In genomic region chr6:32111424-32112066, GRCh38 we compare ENCODE assay signal across 16 cellular contexts. TPM values are rescaled to one million over a fixed set of nuclear protein-coding genes. Genes with fewer than 3 reads are reported as not detected.
A peak's percentile ranks its signal among the peaks of the same experiment; 100 is the strongest.
DNase-seq lines count a peak whose midpoint lies in the region; ATAC-seq and TF ChIP-seq lines count a peak whose summit lies in the region.
"Had no signal": no experiment of that assay in that cellular context is flagged by ENCODE, and none has a peak within 500 bp of the region (broad histone marks: within the 10 kb centered on the region; RNA-seq: fewer than 3 reads in every experiment).

No MANE protein-coding gene starts in this region.

- no peak for DNase-seq in CD8-positive, alpha-beta memory T cell
- DNase-seq in lower lobe of right lung (no peak), spleen (no peak), PC-3 (no peak), NCI-H2196 (lab: John Stamatoyannopoulos, UW; ENCODE audit: unreplicated experiment) (no peak)
- no peak for DNase-seq in activated CD4-positive, alpha-beta memory T cell treated with anti-CD3 and anti-CD28 coated beads for 36 hours
- DNase-seq: activated CD4-positive, alpha-beta memory T cell treated with anti-CD3 and anti-CD28 coated beads, Interleukin-2, amount 10 ng/mL, durations not matched to agents 7 days and 5 days; Caco-2; cortex of kidney; H9; NCI-H187 treated with DMSO at 0.1 percent for 48 hours; NCI-H524; stimulated activated CD4-positive, alpha-beta T cell treated with anti-CD3 and anti-CD28 coated beads, Interleukin-4, amount 100 ng/mL, for 1 hour; stimulated activated CD8-positive, alpha-beta memory T cell treated with anti-CD3 and anti-CD28 coated beads, Interleukin-4, amount 100 ng/mL, for 48 hours had no signal

- TF ChIP-seq CTCF in brain (conservative IDR thresholded peaks at IDR 0.05) = no peak
- no peak for TF ChIP-seq CTCF in lower lobe of right lung (IDR thresholded peaks at IDR 0.05)
- TF ChIP-seq CTCF in spleen (IDR thresholded peaks at IDR 0.05 in 8 of 11, conservative IDR thresholded peaks at IDR 0.05 in 3 of 11) = no peak
- TF ChIP-seq CTCF in PC-3 (conservative IDR thresholded peaks at IDR 0.05; ENCODE audit: low read depth, low read length) = no peak

- ATAC-seq in lower lobe of right lung (no peak), PC-3 (no peak), HG03039 (IDR thresholded peaks at IDR 0.05; ENCODE audit: unreplicated experiment) (no peak)

- H3K9ac ChIP-seq in PC-3 (ENCODE audit: low read length) = no peak overlapping the region

- H4K20me1 ChIP-seq in PC-3 (ENCODE audit: low read length) = no peaks in the 10 kb centered on the region

- TF ChIP-seq POLR2A in spleen (IDR thresholded peaks at IDR 0.05) = no peak

- CTCF ChIA-PET in CD8-positive, alpha-beta memory T cell (lab: Charles Lee) = no interaction called here
- CTCF ChIA-PET in PC-3 (lab: Charles Lee) = no interaction called here
- CTCF ChIA-PET in activated CD4-positive, alpha-beta memory T cell treated with anti-CD3 and anti-CD28 coated beads for 36 hours (lab: Charles Lee) = interaction anchor here (1.9 kb wide), 1 partner anchor 7 kb away, joined by 7 read pairs; no protein-coding TSS in a partner anchor

- no peak overlapping the region for H3K4me3 Mint-ChIP-seq in CD8-positive, alpha-beta memory T cell
- H3K4me3 Mint-ChIP-seq in brain = no peak overlapping the region
- no peak overlapping the region for H3K4me3 Mint-ChIP-seq in activated CD4-positive, alpha-beta memory T cell treated with anti-CD3 and anti-CD28 coated beads for 36 hours
- H3K4me3 Mint-ChIP-seq: activated CD4-positive, alpha-beta memory T cell treated with anti-CD3 and anti-CD28 coated beads, Interleukin-2, amount 10 ng/mL, durations not matched to agents 7 days and 5 days; H9 had no signal

- peaks cover 9% of the 10 kb centered on the region for H3K36me3 ChIP-seq in CD8-positive, alpha-beta memory T cell (ENCODE audit: insufficient read depth, low read length)
- H3K36me3 ChIP-seq in lower lobe of right lung (peaks cover 13% of the 10 kb centered on the region), spleen (peaks cover 0 to 58% (median 18%) of the 10 kb centered on the region in 6 donors), PC-3 (ENCODE audit: low read depth, low read length) (peaks cover 3% of the 10 kb centered on the region; the same call in 1 of the 2 replicates)

- peak overlapping the region in 6 of 8 donors; percentile 43 to 70 (median 62) for H3K27ac Mint-ChIP-seq in CD8-positive, alpha-beta memory T cell
- peak overlapping the region in 3 of 5 experiments; percentile 40 to 80 (median 70) for H3K27ac Mint-ChIP-seq in brain
- H3K27ac Mint-ChIP-seq in activated CD4-positive, alpha-beta memory T cell treated with anti-CD3 and anti-CD28 coated beads for 36 hours = no peak overlapping the region
- H3K27ac Mint-ChIP-seq: activated CD4-positive, alpha-beta memory T cell treated with anti-CD3 and anti-CD28 coated beads, Interleukin-2, amount 10 ng/mL, durations not matched to agents 7 days and 5 days had no signal

- H3K9me2 ChIP-seq in PC-3 (replicated peaks; ENCODE audit: low read length) = no peaks in the 10 kb centered on the region

- no peaks in the 10 kb centered on the region for H3K79me2 ChIP-seq in PC-3 (ENCODE audit: low read length)

- H3K4me3 ChIP-seq in CD8-positive, alpha-beta memory T cell (ENCODE audit: low read length) = no peak overlapping the region
- no peak overlapping the region for H3K4me3 ChIP-seq in lower lobe of right lung
- no peak overlapping the region for H3K4me3 ChIP-seq in spleen
- H3K4me3 ChIP-seq in PC-3 (ENCODE audit: low read length) = no peak overlapping the region

- H3K9me3 ChIP-seq in CD8-positive, alpha-beta memory T cell (ENCODE audit: low read length) = no peaks in the 10 kb centered on the region
- H3K9me3 ChIP-seq in lower lobe of right lung (no peaks in the 10 kb centered on the region), spleen (no peaks in the 10 kb centered on the region), PC-3 (ENCODE audit: low read length) (no peaks in the 10 kb centered on the region)
- H3K9me3 ChIP-seq: Caco-2 had no signal

- H3K4me1 Mint-ChIP-seq in CD8-positive, alpha-beta memory T cell = peaks cover 17 to 27% (median 18%) of the 10 kb centered on the region in 3 donors
- H3K4me1 Mint-ChIP-seq in brain = peaks cover 26% of the 10 kb centered on the region
- H3K4me1 Mint-ChIP-seq in activated CD4-positive, alpha-beta memory T cell treated with anti-CD3 and anti-CD28 coated beads for 36 hours (ENCODE audit: low read depth) = peaks cover 20% of the 10 kb centered on the region
- H3K4me1 Mint-ChIP-seq: activated CD4-positive, alpha-beta memory T cell treated with anti-CD3 and anti-CD28 coated beads, Interleukin-2, amount 10 ng/mL, durations not matched to agents 7 days and 5 days had no signal

- H3K4me1 ChIP-seq in CD8-positive, alpha-beta memory T cell (ENCODE audit: insufficient read depth, low read length) = peaks cover 14% of the 10 kb centered on the region
- H3K4me1 ChIP-seq in lower lobe of right lung (peaks cover 72% of the 10 kb centered on the region), spleen (peaks cover 9 to 91% (median 51%) of the 10 kb centered on the region in 6 donors), PC-3 (ENCODE audit: insufficient read depth, low read length) (peaks cover 53% of the 10 kb centered on the region)

- H3K36me3 Mint-ChIP-seq in CD8-positive, alpha-beta memory T cell = peaks cover 0 to 29% (median 4%) of the 10 kb centered on the region in 3 donors
- peaks cover 27% of the 10 kb centered on the region for H3K36me3 Mint-ChIP-seq in brain
- peaks cover 16% of the 10 kb centered on the region for H3K36me3 Mint-ChIP-seq in activated CD4-positive, alpha-beta memory T cell treated with anti-CD3 and anti-CD28 coated beads for 36 hours

- no peaks in the 10 kb centered on the region for H3K9me3 Mint-ChIP-seq in CD8-positive, alpha-beta memory T cell
- no peaks in the 10 kb centered on the region for H3K9me3 Mint-ChIP-seq in brain
- no peaks in the 10 kb centered on the region for H3K9me3 Mint-ChIP-seq in activated CD4-positive, alpha-beta memory T cell treated with anti-CD3 and anti-CD28 coated beads for 36 hours
- H3K9me3 Mint-ChIP-seq: activated CD4-positive, alpha-beta memory T cell treated with anti-CD3 and anti-CD28 coated beads, Interleukin-2, amount 10 ng/mL, durations not matched to agents 7 days and 5 days; H9 had no signal

- BruUV-seq in PC-3 (replicated peaks; lab: Mats Ljungman, UMichigan) = no TSS peak

- no peak overlapping the region for H3K27ac ChIP-seq in CD8-positive, alpha-beta memory T cell (ENCODE audit: low read depth, low read length)
- peak overlapping the region; percentile 85 for H3K27ac ChIP-seq in lower lobe of right lung
- peak overlapping the region in 5 of 8 donors; percentile 12 to 83 (median 64) for H3K27ac ChIP-seq in spleen
- no peak overlapping the region for H3K27ac ChIP-seq in PC-3 (ENCODE audit: low read length)

- peaks cover 5 to 19% of the 10 kb centered on the region in 2 donors for H3K27me3 Mint-ChIP-seq in CD8-positive, alpha-beta memory T cell
- H3K27me3 Mint-ChIP-seq in brain = peaks cover 10% of the 10 kb centered on the region
- H3K27me3 Mint-ChIP-seq in activated CD4-positive, alpha-beta memory T cell treated with anti-CD3 and anti-CD28 coated beads for 36 hours = peaks cover 13% of the 10 kb centered on the region

- no peaks in the 10 kb centered on the region for H3K27me3 ChIP-seq in CD8-positive, alpha-beta memory T cell (ENCODE audit: insufficient read depth, low read length, poor library complexity, severe bottlenecking)
- no peaks in the 10 kb centered on the region for H3K27me3 ChIP-seq in lower lobe of right lung (ENCODE audit: low read depth)
- H3K27me3 ChIP-seq in spleen (replicated peaks in 1 of 7) = peaks cover 0 to 19% (median 0%) of the 10 kb centered on the region in 7 donors
- no peaks in the 10 kb centered on the region for H3K27me3 ChIP-seq in PC-3 (ENCODE audit: low read length)

- no peaks in the 10 kb centered on the region for H3F3A ChIP-seq in PC-3 (ENCODE audit: low read length, unreplicated experiment)

- H3K4me2 ChIP-seq in PC-3 (ENCODE audit: low read length) = no peak overlapping the region

- intact Hi-C loops in lower lobe of right lung (cut with DNase I) (no loop called here), spleen (cut with DNase I; ENCODE audit: low total_unique reads) (no loop called here), PC-3 (cut with micrococcal nuclease) (loop anchor here (10.0 kb wide), 1 partner anchor 207 kb away; the partner anchor contains the start of gene ZBTB12)
- intact Hi-C loops in activated CD4-positive, alpha-beta memory T cell treated with anti-CD3 and anti-CD28 coated beads for 36 hours (cut with micrococcal nuclease) = no loop called here

- H2AFZ ChIP-seq in PC-3 (ENCODE audit: low read length) = no peak overlapping the region

- 64 to 95% (median 76%) methylated on average over 7 of the region's 7 CpGs for WGBS in spleen, 5 donors

- POLR2A ChIA-PET in CD8-positive, alpha-beta memory T cell (lab: Charles Lee) = interaction anchor here (0.9 kb wide), 1 partner anchor 16 kb away, joined by 3 read pairs; the partner anchor contains the start of gene ATF6B
- POLR2A ChIA-PET in PC-3 (lab: Charles Lee; ENCODE audit: unreplicated experiment) = no interaction called here
- POLR2A ChIA-PET in activated CD4-positive, alpha-beta memory T cell treated with anti-CD3 and anti-CD28 coated beads for 36 hours (lab: Charles Lee) = no interaction called here

RNA-seq across cellular contexts. Expression of gene TNXB, which starts 2.4 kb away (rescaled TPM):
- 1 to 10 TPM; 2.5 to 4.9 TPM for total RNA-seq in CD8-positive, alpha-beta memory T cell
- not detected for polyA plus RNA-seq in CD8-positive, alpha-beta memory T cell
- polyA plus RNA-seq in brain (ENCODE audit: insufficient read depth, low read depth, low replicate concordance) (6.8 TPM), spleen (10 to 100 TPM; 13.7 to 39.3 (median 32.5) TPM)
- total RNA-seq in lower lobe of right lung (120 TPM), spleen (100 to 1,000 TPM in 2 of 7 donors, 10 to 100 TPM in 5; 37.6 to 117 (median 72.7) TPM), PC-3 (2014; rRNA removed) (2.9 and 3.3 TPM in 2 replicates)
- total RNA-seq in activated CD4-positive, alpha-beta memory T cell treated with anti-CD3 and anti-CD28 coated beads for 36 hours = 1 to 10 TPM; 5.2 to 5.8 TPM

RNA-seq across cellular contexts. Expression of gene ATF6B, which starts 16.5 kb away (rescaled TPM):
- 10 to 100 TPM; 72.5 to 74.4 TPM for total RNA-seq in CD8-positive, alpha-beta memory T cell
- polyA plus RNA-seq in CD8-positive, alpha-beta memory T cell = 20.7 TPM
- polyA plus RNA-seq in brain (ENCODE audit: insufficient read depth, low read depth, low replicate concordance) (89.2 TPM), spleen (10 to 100 TPM; 45.3 to 72.7 (median 46.2) TPM)
- total RNA-seq in lower lobe of right lung (83.7 TPM), spleen (100 to 1,000 TPM in 4 of 7 donors, 10 to 100 TPM in 3; 79.1 to 126 (median 101) TPM), PC-3 (2014; rRNA removed) (33.4 and 35.7 TPM in 2 replicates)
- 10 to 100 TPM; 67.4 to 80.9 TPM for total RNA-seq in activated CD4-positive, alpha-beta memory T cell treated with anti-CD3 and anti-CD28 coated beads for 36 hours

RNA-seq across cellular contexts. Expression of gene FKBPL, which starts 18.5 kb away (rescaled TPM):
- total RNA-seq in CD8-positive, alpha-beta memory T cell = 1 to 10 TPM; 6.8 to 8.1 TPM
- polyA plus RNA-seq in CD8-positive, alpha-beta memory T cell = 2.3 TPM
- polyA plus RNA-seq in brain (ENCODE audit: insufficient read depth, low read depth, low replicate concordance) (17.5 TPM), spleen (1 to 10 TPM; 4.7 to 6.1 (median 6.0) TPM)
- total RNA-seq in lower lobe of right lung (5.8 TPM), spleen (1 to 10 TPM; 2.9 to 5.8 (median 4.3) TPM), PC-3 (2014; rRNA removed) (12.6 and 16.4 TPM in 2 replicates)
- total RNA-seq in activated CD4-positive, alpha-beta memory T cell treated with anti-CD3 and anti-CD28 coated beads for 36 hours = 1 to 10 TPM; 7.0 to 7.8 TPM

RNA-seq across cellular contexts. Expression of gene PRRT1, which starts 40.2 kb away (rescaled TPM):
- total RNA-seq in CD8-positive, alpha-beta memory T cell = under 1 TPM; 0.35 to 0.55 TPM
- 0.72 TPM for polyA plus RNA-seq in CD8-positive, alpha-beta memory T cell
- polyA plus RNA-seq in brain (ENCODE audit: insufficient read depth, low read depth, low replicate concordance) (48.8 TPM), spleen (1 to 10 TPM; 1.1 to 2.3 (median 1.9) TPM)
- total RNA-seq in lower lobe of right lung (1.2 TPM), spleen (1 to 10 TPM in 2 of 7 donors, under 1 TPM in 5; 0.28 to 1.7 (median 0.85) TPM), PC-3 (2014; rRNA removed) (1.5 TPM in 1 of 2 replicates, not detected in the other)
- total RNA-seq in activated CD4-positive, alpha-beta memory T cell treated with anti-CD3 and anti-CD28 coated beads for 36 hours = under 1 TPM; 0.33 to 0.36 TPM

RNA-seq across cellular contexts. Expression of gene PPT2, which starts 42.4 kb away (rescaled TPM):
- total RNA-seq in CD8-positive, alpha-beta memory T cell = 10 to 100 TPM; 18.8 to 19.0 TPM
- 10.0 TPM for polyA plus RNA-seq in CD8-positive, alpha-beta memory T cell
- polyA plus RNA-seq in brain (ENCODE audit: insufficient read depth, low read depth, low replicate concordance) (19.1 TPM), spleen (1 to 10 TPM; 2.3 to 7.6 (median 3.7) TPM)
- total RNA-seq in lower lobe of right lung (13.7 TPM), spleen (10 to 100 TPM; 12.7 to 26.7 (median 19.2) TPM), PC-3 (2014; rRNA removed) (16.6 and 30.8 TPM in 2 replicates)
- 1 to 10 TPM; 9.5 to 9.9 TPM for total RNA-seq in activated CD4-positive, alpha-beta memory T cell treated with anti-CD3 and anti-CD28 coated beads for 36 hours

Comparison
In these comparisons a context has a peak if more than half of its experiments do, and no peak if none do; other contexts are left out.
1. H3K27ac ChIP-seq: peak in lower lobe of right lung (single experiment) and spleen (5 of 8); none in CD8-positive, alpha-beta memory T cell (single experiment) and PC-3 (single experiment).